In genomic region chr3:187186801-187187421, GRCh38 we compare ENCODE assay signal across 1 cellular context.
TF ChIP-seq lines count a peak whose summit lies in the region.

No MANE protein-coding gene starts in this region.

TF ChIP-seq in IMR-90, 13 proteins besides CTCF, POLR2A, EP300 and RAD21 (continued from another document):
- peak; percentile 70 for TF ChIP-seq RCOR1 (IDR thresholded peaks at IDR 0.05; ENCODE audit: insufficient replicate concordance, low read length)
TF ChIP-seq in IMR-90: peak in this region for 5.
